In genomic region chr5:154642499-154643245, GRCh38 we compare ENCODE assay signal across 9 cellular contexts.
DNase-seq lines count a peak whose midpoint lies in the region; ATAC-seq and TF ChIP-seq lines count a peak whose summit lies in the region.
"Had no signal": no experiment of that assay in that cellular context is flagged by ENCODE, and none has a peak within 500 bp of the region (broad histone marks: within the 10 kb centered on the region; RNA-seq: fewer than 3 reads in every experiment).

No MANE protein-coding gene starts in this region.

- H4K20me1 ChIP-seq in fibroblast of lung (ENCODE audit: control insufficient read depth, extremely low read depth, insufficient read depth, low read length): no peaks in the 10 kb centered on the region

- peak; percentile 65 to 76 for TF ChIP-seq CTCF in fibroblast of lung (conservative IDR thresholded peaks at IDR 0.05 in 1 of 2, IDR thresholded peaks at IDR 0.05 in 1 of 2; ENCODE audit: low read depth in 1 of 2, low read length in 2 of 2)
- peak in 2 of 3 experiments; percentile 41 to 53 for TF ChIP-seq CTCF in testis (IDR thresholded peaks at IDR 0.05)

- 58 to 64% methylated on average over 11 to 12 of the region's 12 CpGs for WGBS in testis, 2 donors

- no peaks in the 10 kb centered on the region for H3K9me3 ChIP-seq in fibroblast of lung (ENCODE audit: control insufficient read depth, insufficient read depth, low read depth, low read length)
- no peaks in the 10 kb centered on the region for H3K9me3 ChIP-seq in testis

- H3K79me2 ChIP-seq in fibroblast of lung (ENCODE audit: control insufficient read depth, insufficient read depth, low read length): no peaks in the 10 kb centered on the region

- H3K27ac ChIP-seq in fibroblast of lung (ENCODE audit: insufficient read depth, low read length) (no peak overlapping the region), testis (peak overlapping the region in 1 of 2 donors; percentile 28)

- ATAC-seq in GM18909 (IDR thresholded peaks at IDR 0.05; ENCODE audit: poor library complexity, unreplicated experiment) (no peak), GM21423 (IDR thresholded peaks at IDR 0.05; ENCODE audit: unreplicated experiment) (no peak)

- H3K4me2 ChIP-seq in fibroblast of lung (ENCODE audit: extremely low read depth, insufficient read depth, low read length): no peak overlapping the region

- H3K9ac ChIP-seq in fibroblast of lung (ENCODE audit: insufficient read depth, low read length): no peak overlapping the region

- H3K4me3 ChIP-seq in fibroblast of lung (replicated peaks in 1 of 4; ENCODE audit: control extremely low read depth in 1 of 4, insufficient read depth in 1 of 4, low read depth in 3 of 4, low read length in 4 of 4): no peak overlapping the region
- H3K4me3 ChIP-seq in testis: no peak overlapping the region

- no peak overlapping the region for H2AFZ ChIP-seq in fibroblast of lung (ENCODE audit: low read length)

- intact Hi-C loops in testis (cut with DNase I; ENCODE audit: low total_unique reads): no loop called here

- no peak for TF ChIP-seq POLR2A in testis (IDR thresholded peaks at IDR 0.05)

- H3K36me3 ChIP-seq in fibroblast of lung (ENCODE audit: control insufficient read depth, insufficient read depth, low read length) (no peaks in the 10 kb centered on the region), testis (ENCODE audit: low read depth, missing control alignments) (no peaks in the 10 kb centered on the region)

- H3K4me1 ChIP-seq in fibroblast of lung (ENCODE audit: control insufficient read depth, extremely low read depth, insufficient read depth, low read length) (peaks cover 3% of the 10 kb centered on the region), testis (peaks cover 6% of the 10 kb centered on the region)

- DNase-seq in NCI-H82 (lab: John Stamatoyannopoulos, UW) (peak; percentile 28), NCI-H82 treated with DMSO at 0.1 percent for 48 hours (lab: John Stamatoyannopoulos, UW; ENCODE audit: unreplicated experiment) (no peak), OCI-M2 (lab: John Stamatoyannopoulos, UW; ENCODE audit: unreplicated experiment) (peak; percentile 75), fibroblast of lung (ENCODE audit: low read depth in 2 of 2) (peak in 1 of 2 donors; percentile 32), testis (peak; percentile 42), ureter (ENCODE audit: low spot score) (no peak)
- DNase-seq: effector CD4-positive, alpha-beta T cell had no signal

- H3K27me3 ChIP-seq in fibroblast of lung (ENCODE audit: control insufficient read depth, insufficient read depth, low read length) (no peaks in the 10 kb centered on the region), testis (no peaks in the 10 kb centered on the region)

Comparison
In these comparisons a context has a peak if more than half of its experiments do, and no peak if none do; other contexts are left out.
1. DNase-seq: peak in NCI-H82 (single experiment), OCI-M2 (single experiment) and testis (single experiment); none in NCI-H82 treated with DMSO at 0.1 percent for 48 hours (single experiment) and ureter (single experiment).